8 cellular contexts compared by ENCODE assay signal in genomic region chr6:30211899-30212298, GRCh38. TPM values are rescaled to one million over a fixed set of nuclear protein-coding genes. Genes with fewer than 3 reads are reported as not detected.
DNase-seq lines count a peak whose midpoint lies in the region; ATAC-seq and TF ChIP-seq lines count a peak whose summit lies in the region.

No MANE protein-coding gene starts in this region.

- ATAC-seq in gastrocnemius medialis (no peak), GM18868 (IDR thresholded peaks at IDR 0.05; ENCODE audit: unreplicated experiment) (no peak), GM19328 (IDR thresholded peaks at IDR 0.05; ENCODE audit: unreplicated experiment) (no peak)

- H3K79me2 ChIP-seq in fibroblast of lung (ENCODE audit: control insufficient read depth, insufficient read depth, low read length), result peaks cover 33% of the 10 kb centered on the region

- no peaks in the 10 kb centered on the region for H3K36me3 ChIP-seq in SJCRH30
- H3K36me3 ChIP-seq in fibroblast of lung (ENCODE audit: control insufficient read depth, insufficient read depth, low read length), result no peaks in the 10 kb centered on the region
- H3K36me3 ChIP-seq in gastrocnemius medialis, result no peaks in the 10 kb centered on the region

- intact Hi-C loops in gastrocnemius medialis (cut with DNase I; ENCODE audit: low total_unique reads), result loop anchor here (2.0 kb wide), 4 partner anchors 47 to 151 kb away; partner anchors contain the start of genes POLR1H and TRIM39

- H3K4me1 ChIP-seq in SJCRH30 (peaks cover 22% of the 10 kb centered on the region), fibroblast of lung (ENCODE audit: control insufficient read depth, extremely low read depth, insufficient read depth, low read length) (peaks cover 15% of the 10 kb centered on the region), gastrocnemius medialis (peaks cover 31 to 34% of the 10 kb centered on the region in 2 donors)

- H3K27me3 ChIP-seq in SJCRH30, result no peaks in the 10 kb centered on the region
- H3K27me3 ChIP-seq in fibroblast of lung (ENCODE audit: control insufficient read depth, insufficient read depth, low read length), result no peaks in the 10 kb centered on the region
- no peaks in the 10 kb centered on the region for H3K27me3 ChIP-seq in gastrocnemius medialis

- H2AFZ ChIP-seq in fibroblast of lung (ENCODE audit: low read length), result no peak overlapping the region

- no peak for DNase-seq in SJCRH30
- DNase-seq in fibroblast of lung (ENCODE audit: low read depth in 2 of 2), result no peak
- no peak for DNase-seq in gastrocnemius medialis
- DNase-seq in SHP77 treated with DMSO at 0.1 percent for 48 hours (lab: John Stamatoyannopoulos, UW), result no peak
- no peak for DNase-seq in 8988T

- H3K9me3 ChIP-seq in SJCRH30 (replicated peaks), result no peaks in the 10 kb centered on the region
- no peaks in the 10 kb centered on the region for H3K9me3 ChIP-seq in fibroblast of lung (ENCODE audit: control insufficient read depth, insufficient read depth, low read depth, low read length)
- no peaks in the 10 kb centered on the region for H3K9me3 ChIP-seq in gastrocnemius medialis

- peak overlapping the region; percentile 84 for H3K4me2 ChIP-seq in fibroblast of lung (ENCODE audit: extremely low read depth, insufficient read depth, low read length)

- no peak for TF ChIP-seq POLR2A in gastrocnemius medialis (IDR thresholded peaks at IDR 0.05)

- H3K4me3 ChIP-seq in GM12875 (ENCODE audit: low read depth, low read length), result peak overlapping the region; percentile 17
- H3K4me3 ChIP-seq in SJCRH30, result peak overlapping the region; percentile 89
- peak overlapping the region; percentile 76 to 93 (median 86) for H3K4me3 ChIP-seq in fibroblast of lung (replicated peaks in 1 of 4; ENCODE audit: control extremely low read depth in 1 of 4, insufficient read depth in 1 of 4, low read depth in 3 of 4, low read length in 4 of 4)
- H3K4me3 ChIP-seq in gastrocnemius medialis, result peak overlapping the region; percentile 62 to 100 (median 92)

- no peaks in the 10 kb centered on the region for H4K20me1 ChIP-seq in fibroblast of lung (ENCODE audit: control insufficient read depth, extremely low read depth, insufficient read depth, low read length)

- H3K27ac ChIP-seq in SJCRH30, result no peak overlapping the region
- H3K27ac ChIP-seq in fibroblast of lung (ENCODE audit: insufficient read depth, low read length), result no peak overlapping the region
- no peak overlapping the region for H3K27ac ChIP-seq in gastrocnemius medialis

- in situ Hi-C loops in gastrocnemius medialis (cut with MboI; ENCODE audit: low sequenced_read_pairs in 4 of 4), result loop anchor here in 1 of 4 donors (10.0 kb wide), 1 partner anchor 113 kb away; the partner anchor contains the start of gene TRIM39

- H3K9ac ChIP-seq in fibroblast of lung (ENCODE audit: insufficient read depth, low read length), result no peak overlapping the region

- no peak for TF ChIP-seq CTCF in GM12875 (IDR thresholded peaks at IDR 0.05; ENCODE audit: borderline replicate concordance, insufficient read depth, low read depth, low read length)
- no peak for TF ChIP-seq CTCF in fibroblast of lung (conservative IDR thresholded peaks at IDR 0.05 in 1 of 2, IDR thresholded peaks at IDR 0.05 in 1 of 2; ENCODE audit: low read depth in 1 of 2, low read length in 2 of 2)
- no peak for TF ChIP-seq CTCF in gastrocnemius medialis (IDR thresholded peaks at IDR 0.05 in 4 of 5, conservative IDR thresholded peaks at IDR 0.05 in 1 of 5)

RNA-seq across cellular contexts. Expression of gene TRIM26, which starts 1.3 kb away (rescaled TPM):
- total RNA-seq in SJCRH30 (2014; rRNA removed; shearing (Covaris generic)), result 30.5 and 36.3 TPM in 2 replicates
- 20.5 and 22.5 TPM in 2 replicates for total RNA-seq in fibroblast of lung
- 18.8 and 26.0 TPM in 2 replicates for polyA plus RNA-seq in fibroblast of lung
- 23.6 and 28.7 TPM in 2 replicates for polyA plus RNA-seq in fibroblast of lung (2012)
- 53.6 and 61.8 TPM in 2 replicates for polyA minus RNA-seq in fibroblast of lung (ENCODE audit: low replicate concordance)
- total RNA-seq in gastrocnemius medialis, result 10 to 100 TPM; 22.8 to 30.9 (median 25.1) TPM

RNA-seq across cellular contexts. Expression of gene TRIM15, which starts 48.6 kb away (rescaled TPM):
- 0.08 and 0.28 TPM in 2 replicates for total RNA-seq in SJCRH30 (2014; rRNA removed; shearing (Covaris generic))
- total RNA-seq in fibroblast of lung (not detected in 2 replicates), gastrocnemius medialis (under 1 TPM in 1 of 4 donors, not detected in 3; 0.12 TPM)
- not detected in 2 replicates for polyA plus RNA-seq in fibroblast of lung
- not detected in 2 replicates for polyA plus RNA-seq in fibroblast of lung (2012)
- polyA minus RNA-seq in fibroblast of lung (ENCODE audit: low replicate concordance), result not detected in 2 replicates

RNA-seq across cellular contexts. Expression of gene TRIM10, which starts 50.9 kb away (rescaled TPM):
- total RNA-seq in SJCRH30 (2014; rRNA removed; shearing (Covaris generic)), result not detected in 2 replicates
- not detected in 2 replicates for total RNA-seq in fibroblast of lung
- not detected in 2 replicates for polyA plus RNA-seq in fibroblast of lung
- not detected in 2 replicates for polyA plus RNA-seq in fibroblast of lung (2012)
- polyA minus RNA-seq in fibroblast of lung (ENCODE audit: low replicate concordance), result not detected in 2 replicates
- not detected for total RNA-seq in gastrocnemius medialis

Comparison
In these comparisons a context has a peak if more than half of its experiments do, and no peak if none do; other contexts are left out.
1. H3K4me3 ChIP-seq: peak in every context shown above with its lines; median percentile 92 in gastrocnemius medialis; 89 in SJCRH30; 86 in fibroblast of lung; 17 in GM12875.